ENCODE assay signal across 14 cellular contexts in the genomic region with DNA sequence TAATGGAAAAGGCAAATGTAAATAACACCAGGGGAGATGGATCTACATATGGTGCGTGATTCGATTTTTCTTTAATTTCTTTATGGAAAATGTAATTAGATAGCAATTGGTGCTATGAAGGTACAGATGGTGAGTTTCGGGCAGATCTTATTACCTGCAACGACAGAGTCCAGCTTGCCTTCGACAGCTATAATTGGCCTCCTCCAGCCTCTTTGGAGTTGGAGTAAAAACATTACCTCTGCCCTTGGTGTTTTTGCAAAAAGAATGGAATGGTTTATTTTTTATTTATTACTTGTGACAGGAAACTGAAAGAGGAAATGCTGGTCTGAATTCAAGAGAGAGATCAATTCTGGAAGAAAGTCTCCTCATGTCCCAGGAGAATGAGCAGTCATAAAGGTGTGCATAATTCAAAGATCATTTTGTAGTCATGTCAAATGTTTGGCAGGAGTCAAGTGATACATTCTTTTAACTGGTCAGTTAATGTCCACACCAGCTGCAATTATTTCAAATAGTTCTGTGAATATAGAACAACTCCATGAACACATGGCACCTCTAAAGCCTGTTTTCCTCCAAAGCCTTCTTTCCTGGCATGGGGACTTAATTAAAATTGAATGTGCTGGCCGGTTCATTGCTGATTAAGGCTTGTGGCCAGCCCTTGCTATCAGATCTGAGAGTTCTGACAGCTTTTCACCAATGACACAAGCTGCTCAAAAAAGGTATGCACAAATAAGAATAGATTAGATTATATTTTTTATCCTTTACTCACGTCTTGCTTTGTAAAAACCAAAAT. TPM values are rescaled to one million over a fixed set of nuclear protein-coding genes. Genes with fewer than 3 reads are reported as not detected.
DNase-seq lines count a peak whose midpoint lies in the region; TF ChIP-seq lines count a peak whose summit lies in the region.
"Had no signal": no experiment of that assay in that cellular context is flagged by ENCODE, and none has a peak within 500 bp of the region (broad histone marks: within the 10 kb centered on the region; RNA-seq: fewer than 3 reads in every experiment).

No MANE protein-coding gene starts in this region.

- no peaks in the 10 kb centered on the region for H3K4me1 ChIP-seq in OCI-LY7 (ENCODE audit: insufficient read depth, low read length, poor library complexity, severe bottlenecking)

- no peak overlapping the region for H2AFZ ChIP-seq in OCI-LY7 (ENCODE audit: low read length)
- H2AFZ ChIP-seq: GM23248 had no signal

- no peaks in the 10 kb centered on the region for H4K20me1 ChIP-seq in OCI-LY7 (ENCODE audit: insufficient read depth, low read length)
- H4K20me1 ChIP-seq: BLaER1 treated with 17β-estradiol and CSF1 and Interleukin-3, amounts not matched to agents 10 nM and 100 nM had no signal

- intact Hi-C loops in OCI-LY7 (cut with micrococcal nuclease; ENCODE audit: unreplicated experiment): no loop called here

- no peaks in the 10 kb centered on the region for H3K79me2 ChIP-seq in OCI-LY7 (ENCODE audit: insufficient read depth, low read depth, low read length)

- no peaks in the 10 kb centered on the region for H3K36me3 ChIP-seq in OCI-LY7 (ENCODE audit: insufficient read depth, low read length)
- H3K36me3 ChIP-seq: BLaER1 treated with 17β-estradiol and CSF1 and Interleukin-3, amounts not matched to agents 10 nM and 100 nM had no signal

- CTCF ChIA-PET in OCI-LY7 (lab: Charles Lee; ENCODE audit: unreplicated experiment): no interaction called here

- H3K27ac ChIP-seq in OCI-LY7 (ENCODE audit: low read depth, low read length, poor library complexity, severe bottlenecking): no peak overlapping the region
- H3K27ac ChIP-seq: BLaER1 treated with 17β-estradiol and CSF1 and Interleukin-3, amounts not matched to agents 10 nM and 100 nM; GM23248 had no signal

- no peak overlapping the region for H3K4me2 ChIP-seq in OCI-LY7 (ENCODE audit: low read length)
- H3K4me2 ChIP-seq: BLaER1 treated with 17β-estradiol and CSF1 and Interleukin-3, amounts not matched to agents 10 nM and 100 nM had no signal

- no TSS peak for BruUV-seq in OCI-LY7 (replicated peaks; lab: Mats Ljungman, UMichigan)

- H3K4me3 ChIP-seq in retinal pigment epithelial cell (ENCODE audit: low read length) (no peak overlapping the region), OCI-LY7 (ENCODE audit: low read depth, low read length, poor library complexity, severe bottlenecking) (no peak overlapping the region)
- H3K4me3 ChIP-seq: BLaER1 treated with 17β-estradiol and CSF1 and Interleukin-3, amounts not matched to agents 10 nM and 100 nM; GM23248 had no signal

- peak; percentile 25 to 79 for DNase-seq in NCI-H524 (lab: John Stamatoyannopoulos, UW)
- no peak for DNase-seq in NCI-H524 treated with DMSO at 0.1 percent for 48 hours (lab: John Stamatoyannopoulos, UW)
- peak; percentile 74 for DNase-seq in NCI-H2171 (lab: John Stamatoyannopoulos, UW)
- peak; percentile 97 for DNase-seq in SK-N-DZ (ENCODE audit: low spot score)
- peak; percentile 2 for DNase-seq in retinal pigment epithelial cell (ENCODE audit: low read depth)
- no peak for DNase-seq in glomerular visceral epithelial cell (ENCODE audit: extremely low spot score)
- no peak for DNase-seq in OCI-LY7 (ENCODE audit: low spot score)
- DNase-seq: 8988T; AML-193; CD4-positive, CD25-positive, alpha-beta regulatory T cell; DMS79; GM23248; H7 had no signal

- POLR2A ChIA-PET in OCI-LY7 (lab: Charles Lee): no interaction called here

- H3K9me2 ChIP-seq in OCI-LY7 (ENCODE audit: insufficient read depth, low read length): no peaks in the 10 kb centered on the region

- TF ChIP-seq CTCF in retinal pigment epithelial cell (conservative IDR thresholded peaks at IDR 0.05; ENCODE audit: low read depth, low read length): no peak
- TF ChIP-seq CTCF in OCI-LY7 (conservative IDR thresholded peaks at IDR 0.05; ENCODE audit: low read length): no peak

- H3K9me3 ChIP-seq in OCI-LY7 (ENCODE audit: low read length): no peaks in the 10 kb centered on the region
- H3K9me3 ChIP-seq: BLaER1 treated with 17β-estradiol and CSF1 and Interleukin-3, amounts not matched to agents 10 nM and 100 nM had no signal

RNA-seq across cellular contexts. Expression of gene KCNH7, which starts 46.9 kb away (rescaled TPM):
- polyA plus RNA-seq in SK-N-DZ (2014; cell fraction: cytosol; rRNA removed): 8.1 and 12.5 TPM in 2 replicates
- 8.2 and 13.2 TPM in 2 replicates for polyA plus RNA-seq in SK-N-DZ (2014; cell fraction: nucleus; rRNA removed)
- total RNA-seq in OCI-LY7 (2014; rRNA removed; shearing (Covaris generic)): not detected in 2 replicates
- not detected in 2 replicates for total RNA-seq in OCI-LY7 (2022)
- total RNA-seq: CD4-positive, CD25-positive, alpha-beta regulatory T cell; GM23248 had no signal
- polyA plus RNA-seq: CD4-positive, CD25-positive, alpha-beta regulatory T cell; GM23248 had no signal

Comparison
In these comparisons a context has a peak if more than half of its experiments do, and no peak if none do; other contexts are left out.
1. DNase-seq: peak in NCI-H524 (2 of 2), NCI-H2171 (single experiment), SK-N-DZ (single experiment) and retinal pigment epithelial cell (single experiment); none in NCI-H524 treated with DMSO at 0.1 percent for 48 hours (single experiment), glomerular visceral epithelial cell (single experiment) and OCI-LY7 (single experiment).